In genomic region chr10:89332718-89333281, GRCh38 we compare ENCODE assay signal across 8 cellular contexts. TPM values are rescaled to one million over a fixed set of nuclear protein-coding genes. Genes with fewer than 3 reads are reported as not detected.
A peak's percentile ranks its signal among the peaks of the same experiment; 100 is the strongest.
DNase-seq lines count a peak whose midpoint lies in the region; ATAC-seq and TF ChIP-seq lines count a peak whose summit lies in the region.

No MANE protein-coding gene starts in this region.

- H3K36me3 Mint-ChIP-seq in Caco-2 (ENCODE audit: insufficient read depth, unreplicated experiment) = no peaks in the 10 kb centered on the region
- no peaks in the 10 kb centered on the region for H3K36me3 Mint-ChIP-seq in activated T-helper 17 cell treated with anti-CD3 and anti-CD28 coated beads, Interleukin-2, amount 50 U/mL, for 72 hours (ENCODE audit: low read depth)

- intact Hi-C loops in Caco-2 (cut with micrococcal nuclease; ENCODE audit: unreplicated experiment) = loop anchor here (1.0 kb wide), 1 partner anchor 20 kb away; no protein-coding TSS in a partner anchor

- H3K4me1 Mint-ChIP-seq in Caco-2 (ENCODE audit: low read depth, unreplicated experiment) = peaks cover 14% of the 10 kb centered on the region
- peaks cover 43% of the 10 kb centered on the region for H3K4me1 Mint-ChIP-seq in activated T-helper 17 cell treated with anti-CD3 and anti-CD28 coated beads, Interleukin-2, amount 50 U/mL, for 72 hours

- ATAC-seq in HG02642 (IDR thresholded peaks at IDR 0.05; ENCODE audit: poor library complexity, unreplicated experiment) = peak; percentile 33
- ATAC-seq in activated T-helper 17 cell treated with anti-CD3 and anti-CD28 coated beads, Interleukin-2, amount 50 U/mL, for 72 hours (replicated peaks) = no peak
- ATAC-seq in GM21825 (IDR thresholded peaks at IDR 0.05; ENCODE audit: unreplicated experiment) = no peak

- H3K9me3 Mint-ChIP-seq in Caco-2 (ENCODE audit: unreplicated experiment) = no peaks in the 10 kb centered on the region
- H3K9me3 Mint-ChIP-seq in activated T-helper 17 cell treated with anti-CD3 and anti-CD28 coated beads, Interleukin-2, amount 50 U/mL, for 72 hours = no peaks in the 10 kb centered on the region

- POLR2A ChIA-PET in Caco-2 (lab: Charles Lee) = interaction anchor here (0.5 kb wide), 1 partner anchor 17 kb away, joined by 3 read pairs; no protein-coding TSS in a partner anchor

- BruUV-seq in Caco-2 (replicated peaks; lab: Mats Ljungman, UMichigan) = TSS peak; percentile 45

- H3K4me3 ChIP-seq in Caco-2 (ENCODE audit: low read depth, low read length) (no peak overlapping the region), kidney epithelial cell (ENCODE audit: low read depth, low read length) (peak overlapping the region; percentile 21), thymus (ENCODE audit: low read length) (peak overlapping the region; percentile 37)

- H3K4me1 ChIP-seq in Caco-2 (peaks cover 28% of the 10 kb centered on the region), thymus (ENCODE audit: control insufficient read depth, insufficient read depth, low read length) (peaks cover 11% of the 10 kb centered on the region)

- H3K27ac Mint-ChIP-seq in Caco-2 (ENCODE audit: unreplicated experiment) = peak overlapping the region; percentile 65
- peak overlapping the region; percentile 76 for H3K27ac Mint-ChIP-seq in activated T-helper 17 cell treated with anti-CD3 and anti-CD28 coated beads, Interleukin-2, amount 50 U/mL, for 72 hours

- no peak for TF ChIP-seq CTCF in Caco-2 (IDR thresholded peaks at IDR 0.05; ENCODE audit: insufficient read depth in 1 of 2, low read depth in 1 of 2, low read length in 1 of 2, severe bottlenecking in 1 of 2, unreplicated experiment in 1 of 2)
- no peak for TF ChIP-seq CTCF in kidney epithelial cell (IDR thresholded peaks at IDR 0.05; ENCODE audit: insufficient read depth, low read length, poor library complexity, severe bottlenecking)

- DNase-seq in Caco-2 (no peak), kidney epithelial cell (ENCODE audit: low read depth) (no peak), COR-L47 (lab: John Stamatoyannopoulos, UW) (no peak)
- DNase-seq in activated CD4-positive, alpha-beta T cell treated with anti-CD3 and anti-CD28 coated beads, Interleukin-2, amount 50 U/mL, for 48 hours = no peak

- H3K4me3 Mint-ChIP-seq in Caco-2 (ENCODE audit: unreplicated experiment) = peak overlapping the region; percentile 41
- peak overlapping the region; percentile 69 for H3K4me3 Mint-ChIP-seq in activated T-helper 17 cell treated with anti-CD3 and anti-CD28 coated beads, Interleukin-2, amount 50 U/mL, for 72 hours

- H3K27me3 ChIP-seq in Caco-2 (replicated peaks; ENCODE audit: control insufficient read depth, insufficient read depth, low read length) (no peaks in the 10 kb centered on the region), kidney epithelial cell (ENCODE audit: control insufficient read depth, insufficient read depth, low read length) (no peaks in the 10 kb centered on the region), thymus (ENCODE audit: control insufficient read depth, insufficient read depth) (peaks cover 8% of the 10 kb centered on the region)

- H3K27ac ChIP-seq in thymus (ENCODE audit: low read depth) = peak overlapping the region; percentile 65

- CTCF ChIA-PET in Caco-2 (lab: Charles Lee) = no interaction called here

- H3K27me3 Mint-ChIP-seq in Caco-2 (ENCODE audit: insufficient read depth, unreplicated experiment) = no peaks in the 10 kb centered on the region
- no peaks in the 10 kb centered on the region for H3K27me3 Mint-ChIP-seq in activated T-helper 17 cell treated with anti-CD3 and anti-CD28 coated beads, Interleukin-2, amount 50 U/mL, for 72 hours

- no peaks in the 10 kb centered on the region for H3K36me3 ChIP-seq in Caco-2 (ENCODE audit: control insufficient read depth, insufficient read depth, low read length)
- H3K36me3 ChIP-seq in kidney epithelial cell (ENCODE audit: control insufficient read depth, insufficient read depth, low read length) = no peaks in the 10 kb centered on the region
- no peaks in the 10 kb centered on the region for H3K36me3 ChIP-seq in thymus (ENCODE audit: control insufficient read depth, insufficient read depth)

- H3K9me3 ChIP-seq in Caco-2 = no peaks in the 10 kb centered on the region; the same call in 1 of the 2 replicates
- H3K9me3 ChIP-seq in thymus (ENCODE audit: control insufficient read depth) = no peaks in the 10 kb centered on the region

- WGBS in thymus = 20% methylated on average over 5 of the region's 5 CpGs

RNA-seq across cellular contexts. Expression of gene IFIT3, which starts 5.0 kb away (rescaled TPM):
- total RNA-seq in Caco-2 (2022) (1.5 and 1.8 TPM in 2 replicates), kidney epithelial cell (14.8 and 20.8 TPM in 2 replicates)
- 1 to 10 TPM; 2.5 to 4.3 TPM for total RNA-seq in activated T-helper 17 cell treated with anti-CD3 and anti-CD28 coated beads, Interleukin-2, amount 50 U/mL, for 72 hours
- 31.5 TPM for polyA plus RNA-seq in thymus

RNA-seq across cellular contexts. Expression of gene IFIT2, which starts 31.0 kb away (rescaled TPM):
- total RNA-seq in Caco-2 (2022) = 0.43 and 0.56 TPM in 2 replicates
- total RNA-seq in activated T-helper 17 cell treated with anti-CD3 and anti-CD28 coated beads, Interleukin-2, amount 50 U/mL, for 72 hours = 1 to 10 TPM; 2.0 to 3.2 TPM
- total RNA-seq in kidney epithelial cell = 9.2 and 9.4 TPM in 2 replicates
- polyA plus RNA-seq in thymus = 16.0 TPM

RNA-seq across cellular contexts. Expression of gene IFIT1B, which starts 45.1 kb away (rescaled TPM):
- total RNA-seq in Caco-2 (2022) (not detected in 2 replicates), kidney epithelial cell (not detected in 2 replicates)
- total RNA-seq in activated T-helper 17 cell treated with anti-CD3 and anti-CD28 coated beads, Interleukin-2, amount 50 U/mL, for 72 hours = not detected
- 0.07 TPM for polyA plus RNA-seq in thymus

RNA-seq across cellular contexts. Expression of gene IFIT1, which starts 59.6 kb away (rescaled TPM):
- total RNA-seq in Caco-2 (2022) = 4.3 and 5.4 TPM in 2 replicates
- total RNA-seq in activated T-helper 17 cell treated with anti-CD3 and anti-CD28 coated beads, Interleukin-2, amount 50 U/mL, for 72 hours = under 1 TPM; 0.58 to 0.84 TPM
- 10.4 and 12.7 TPM in 2 replicates for total RNA-seq in kidney epithelial cell
- polyA plus RNA-seq in thymus = 43.4 TPM
